16 cellular contexts compared by ENCODE assay signal in genomic region chr6:4225207-4225872, GRCh38.
DNase-seq lines count a peak whose midpoint lies in the region; ATAC-seq and TF ChIP-seq lines count a peak whose summit lies in the region.
"Had no signal": no experiment of that assay in that cellular context is flagged by ENCODE, and none has a peak within 500 bp of the region (broad histone marks: within the 10 kb centered on the region; RNA-seq: fewer than 3 reads in every experiment).

No MANE protein-coding gene starts in this region.

- H3K27ac ChIP-seq in neuronal stem cell (replicated peaks; ENCODE audit: low read length), result no peak overlapping the region
- H3K27ac ChIP-seq: HL-60, stomach had no signal

- H3K27me3 ChIP-seq in Loucy (ENCODE audit: insufficient read depth, low read length, poor library complexity, severe bottlenecking), result no peaks in the 10 kb centered on the region
- H3K27me3 ChIP-seq in neuronal stem cell (ENCODE audit: control insufficient read depth in 3 of 3, insufficient read depth in 3 of 3, low read depth in 1 of 3, low read length in 3 of 3), result no peaks in the 10 kb centered on the region
- H3K27me3 ChIP-seq: stomach had no signal

- H3K4me2 ChIP-seq in Loucy (ENCODE audit: low read depth, low read length, poor library complexity, severe bottlenecking) (no peak overlapping the region), neuronal stem cell (ENCODE audit: insufficient read depth, low read length, poor library complexity, severe bottlenecking) (no peak overlapping the region)

- H3K4ac ChIP-seq in neuronal stem cell (ENCODE audit: low read length), result no peak overlapping the region

- H3K4me1 Mint-ChIP-seq in activated CD8-positive, alpha-beta T cell treated with anti-CD3 and anti-CD28 coated beads, Interleukin-2, amount 10 ng/mL, durations not matched to agents 7 days and 5 days (ENCODE audit: low read depth), result no peaks in the 10 kb centered on the region

- no peak overlapping the region for H3K23ac ChIP-seq in neuronal stem cell (ENCODE audit: low read depth, low read length, poor library complexity)

- H2AK5ac ChIP-seq in neuronal stem cell (ENCODE audit: low read depth, low read length), result no peak overlapping the region

- no peaks in the 10 kb centered on the region for H3K9me3 Mint-ChIP-seq in activated CD8-positive, alpha-beta T cell treated with anti-CD3 and anti-CD28 coated beads, Interleukin-2, amount 10 ng/mL, durations not matched to agents 7 days and 5 days (ENCODE audit: insufficient read depth)

- no peaks in the 10 kb centered on the region for H4K20me1 ChIP-seq in Loucy (ENCODE audit: insufficient read depth, low read length, poor library complexity, severe bottlenecking)

- no peaks in the 10 kb centered on the region for H3F3A ChIP-seq in Loucy (ENCODE audit: low read depth)

- no peaks in the 10 kb centered on the region for H3K9me3 ChIP-seq in Loucy (ENCODE audit: insufficient read depth, low read depth, low read length)
- no peaks in the 10 kb centered on the region for H3K9me3 ChIP-seq in neuronal stem cell (replicated peaks in 1 of 2; ENCODE audit: control insufficient read depth in 2 of 2, insufficient read depth in 1 of 2, low read depth in 1 of 2, low read length in 2 of 2)

- no peak overlapping the region for H3K4me3 Mint-ChIP-seq in activated CD8-positive, alpha-beta T cell treated with anti-CD3 and anti-CD28 coated beads, Interleukin-2, amount 10 ng/mL, durations not matched to agents 7 days and 5 days

- H2BK5ac ChIP-seq in neuronal stem cell (ENCODE audit: low read length), result no peak overlapping the region

- POLR2A ChIA-PET in activated CD8-positive, alpha-beta T cell treated with anti-CD3 and anti-CD28 coated beads, Interleukin-2, amount 10 ng/mL, durations not matched to agents 7 days and 5 days (lab: Charles Lee), result no interaction called here

- H3K27me3 Mint-ChIP-seq in activated CD8-positive, alpha-beta T cell treated with anti-CD3 and anti-CD28 coated beads, Interleukin-2, amount 10 ng/mL, durations not matched to agents 7 days and 5 days (ENCODE audit: low read depth), result peaks cover 2% of the 10 kb centered on the region

- H3K36me3 Mint-ChIP-seq in activated CD8-positive, alpha-beta T cell treated with anti-CD3 and anti-CD28 coated beads, Interleukin-2, amount 10 ng/mL, durations not matched to agents 7 days and 5 days (ENCODE audit: low read depth), result no peaks in the 10 kb centered on the region

- H3K4me1 ChIP-seq in Loucy (ENCODE audit: insufficient read depth, low read length, poor library complexity, severe bottlenecking) (no peaks in the 10 kb centered on the region), neuronal stem cell (ENCODE audit: control insufficient read depth in 2 of 2, insufficient read depth in 1 of 2, low read depth in 1 of 2, low read length in 2 of 2) (peaks cover 0 to 3% of the 10 kb centered on the region in 2 donors)

- H4K8ac ChIP-seq in neuronal stem cell (ENCODE audit: low read depth, low read length), result no peak overlapping the region

- no peak overlapping the region for H2BK120ac ChIP-seq in neuronal stem cell (ENCODE audit: low read depth, low read length)

- H3K79me1 ChIP-seq in neuronal stem cell (ENCODE audit: low read depth, low read length), result no peaks in the 10 kb centered on the region

- no peak overlapping the region for H3K14ac ChIP-seq in neuronal stem cell (ENCODE audit: low read length)

- no peaks in the 10 kb centered on the region for H3K36me3 ChIP-seq in Loucy (ENCODE audit: insufficient read depth, low read length)
- no peaks in the 10 kb centered on the region for H3K36me3 ChIP-seq in neuronal stem cell (replicated peaks in 1 of 2; ENCODE audit: control insufficient read depth in 2 of 2, insufficient read depth in 2 of 2, low read length in 2 of 2)
- H3K36me3 ChIP-seq: stomach had no signal

- H4K91ac ChIP-seq in neuronal stem cell (ENCODE audit: low read depth, low read length, poor library complexity), result no peak overlapping the region

- no peak overlapping the region for H3K9ac ChIP-seq in Loucy (ENCODE audit: low read depth, low read length, poor library complexity, severe bottlenecking)
- peak overlapping the region; percentile 77 for H3K9ac ChIP-seq in neuronal stem cell (ENCODE audit: low read depth, low read length, poor library complexity)

- no peaks in the 10 kb centered on the region for H3K79me2 ChIP-seq in Loucy (ENCODE audit: insufficient read depth, low read length)

- H3K4me3 ChIP-seq in Loucy (ENCODE audit: low read length, poor library complexity, severe bottlenecking) (no peak overlapping the region), cardiac fibroblast (replicated peaks in 1 of 2; ENCODE audit: low read depth in 2 of 2, low read length in 2 of 2) (no peak overlapping the region), neuronal stem cell (ENCODE audit: low read length in 2 of 2) (no peak overlapping the region)
- H3K4me3 ChIP-seq: stomach had no signal

- no peak overlapping the region for H2BK15ac ChIP-seq in neuronal stem cell (ENCODE audit: low read length)

- DNase-seq in ELF-1 (ENCODE audit: low read depth, low spot score) (peak; percentile 80), cardiac fibroblast (ENCODE audit: low read depth in 2 of 2) (no peak), neuronal stem cell (ENCODE audit: low spot score) (no peak), NCI-H774 (lab: John Stamatoyannopoulos, UW) (no peak)
- no peak for DNase-seq in stimulated activated CD4-positive, alpha-beta T cell treated with anti-CD3 and anti-CD28 coated beads, Interleukin-4, amount 100 ng/mL, for 24 hours
- no peak for DNase-seq in activated CD8-positive, alpha-beta T cell treated with anti-CD3 and anti-CD28 coated beads, Interleukin-2, amount 10 ng/mL, durations not matched to agents 7 days and 5 days
- DNase-seq: activated CD4-positive, CD25-positive, alpha-beta regulatory T cell; activated naive CD4-positive, alpha-beta T cell treated with Interleukin-2 at 50 U/mL for 16 hours; HCEC 1CT; hypothalamus; NCI-H2107; stomach; SW 1271 had no signal

- no peaks in the 10 kb centered on the region for H3K9me2 ChIP-seq in Loucy (replicated peaks; ENCODE audit: low read depth, low read length)

- no peak overlapping the region for H3K18ac ChIP-seq in neuronal stem cell (ENCODE audit: low read length)

- WGBS in neuronal stem cell (ENCODE audit: extremely low coverage in 2 of 2, insufficient read length in 2 of 2, insufficient replicate concordance in 1 of 2), 2 donors, result no CpG with 5 or more reads among the region's 9 CpGs

- H2AFZ ChIP-seq in Loucy (ENCODE audit: low read length) (no peak overlapping the region), neuronal stem cell (ENCODE audit: low read length) (no peak overlapping the region)

- H3K27ac Mint-ChIP-seq in activated CD8-positive, alpha-beta T cell treated with anti-CD3 and anti-CD28 coated beads, Interleukin-2, amount 10 ng/mL, durations not matched to agents 7 days and 5 days, result no peak overlapping the region

- no peak for ATAC-seq in GM19395 (IDR thresholded peaks at IDR 0.05; ENCODE audit: unreplicated experiment)
- ATAC-seq in activated CD8-positive, alpha-beta T cell treated with anti-CD3 and anti-CD28 coated beads, Interleukin-2, amount 10 ng/mL, durations not matched to agents 7 days and 5 days, result no peak

- TF ChIP-seq CTCF in Loucy (conservative IDR thresholded peaks at IDR 0.05; ENCODE audit: low read length) (0 out of 2 replicates have a peak, but pooled peaks have one; percentile 22), cardiac fibroblast (IDR thresholded peaks at IDR 0.05; ENCODE audit: low read depth, low read length) (peak; percentile 1)

- CTCF ChIA-PET in activated CD8-positive, alpha-beta T cell treated with anti-CD3 and anti-CD28 coated beads, Interleukin-2, amount 10 ng/mL, durations not matched to agents 7 days and 5 days (lab: Charles Lee), result no interaction called here

- H2BK12ac ChIP-seq in neuronal stem cell (ENCODE audit: low read length), result no peak overlapping the region
